19 cellular contexts compared by ENCODE assay signal in the genomic region with DNA sequence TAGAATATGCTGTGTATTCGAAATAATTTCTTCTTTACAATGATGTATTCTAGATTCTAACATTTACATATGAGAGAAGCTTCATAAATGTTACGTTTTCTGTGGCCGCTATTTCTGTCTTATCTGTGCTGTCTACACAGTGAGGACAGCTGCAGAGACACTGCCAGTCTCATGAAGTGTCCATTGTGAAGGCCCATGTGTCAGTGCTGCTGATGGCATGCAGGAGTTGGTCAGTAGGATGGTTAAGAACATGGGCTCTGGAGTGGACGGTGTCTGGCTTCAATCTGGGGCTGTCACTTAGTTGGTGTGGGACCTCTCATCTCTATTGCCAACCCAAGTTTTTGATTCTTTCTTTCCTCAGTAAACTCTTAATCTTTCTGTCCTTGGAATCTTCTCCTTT.
"Had no signal": no experiment of that assay in that cellular context is flagged by ENCODE, and none has a peak within 500 bp of the region (broad histone marks: within the 10 kb centered on the region; RNA-seq: fewer than 3 reads in every experiment).

No MANE protein-coding gene starts in this region.

- ATAC-seq: activated CD4-positive, CD25-positive, alpha-beta regulatory T cell treated with anti-CD3 and anti-CD28 coated beads, Interleukin-2, amount 50 U/mL, for 24 hours; gastroesophageal sphincter; lower lobe of right lung; mucosa of descending colon; natural killer cell; sciatic nerve had no signal

- H3K27ac Mint-ChIP-seq: activated naive CD4-positive, alpha-beta T cell treated with anti-CD3 and anti-CD28 coated beads, Interleukin-2, amount 50 U/mL, for 24 hours; natural killer cell; progenitor cell of endocrine pancreas; T-helper 2 cell treated with Interferon-gamma antibody and Interleukin-4, amounts not matched to agents 5 μg/mL and 100 μg/mL, for 36 hours; type B pancreatic cell had no signal

- H3K27me3 Mint-ChIP-seq: activated naive CD4-positive, alpha-beta T cell treated with anti-CD3 and anti-CD28 coated beads, Interleukin-2, amount 50 U/mL, for 24 hours; progenitor cell of endocrine pancreas; type B pancreatic cell had no signal

- H3K27me3 ChIP-seq: brain microvascular endothelial cell, gastroesophageal sphincter, suprapubic skin had no signal

- H3K9me3 ChIP-seq: gastroesophageal sphincter, lower lobe of right lung, mucosa of descending colon, suprapubic skin had no signal

- H3K27ac ChIP-seq: brain microvascular endothelial cell, gastroesophageal sphincter, lower lobe of right lung, suprapubic skin had no signal

- H3K4me1 Mint-ChIP-seq: activated naive CD4-positive, alpha-beta T cell treated with anti-CD3 and anti-CD28 coated beads, Interleukin-2, amount 50 U/mL, for 24 hours; natural killer cell had no signal

- H3K36me3 Mint-ChIP-seq: activated naive CD4-positive, alpha-beta T cell treated with anti-CD3 and anti-CD28 coated beads, Interleukin-2, amount 50 U/mL, for 24 hours; natural killer cell had no signal

- H3K4me3 ChIP-seq: gastroesophageal sphincter, lower lobe of right lung, mucosa of descending colon, suprapubic skin had no signal

- DNase-seq: activated T-cell treated with anti-CD3 and anti-CD28 coated beads, Interleukin-2, amount 50 U/mL, for 1 hour; amniotic stem cell; brain microvascular endothelial cell; effector CD4-positive, alpha-beta T cell; kidney glomerular epithelial cell; lower lobe of right lung; mucosa of descending colon; natural killer cell; nucleus accumbens; stimulated activated CD4-positive, alpha-beta T cell treated with anti-CD3 and anti-CD28 coated beads, Interleukin-2, amount 100 ng/mL, for 48 hours; stimulated activated naive CD4-positive, alpha-beta T cell treated with Interleukin-2 at 50 U/mL for 16 hours had no signal

- H3K4me1 ChIP-seq: lower lobe of right lung, suprapubic skin had no signal

- H3K4me3 Mint-ChIP-seq: activated naive CD4-positive, alpha-beta T cell treated with anti-CD3 and anti-CD28 coated beads, Interleukin-2, amount 50 U/mL, for 24 hours; natural killer cell; T-helper 2 cell treated with Interferon-gamma antibody and Interleukin-4, amounts not matched to agents 5 μg/mL and 100 μg/mL, for 36 hours; type B pancreatic cell had no signal

- H3K36me3 ChIP-seq: brain microvascular endothelial cell, gastroesophageal sphincter, lower lobe of right lung, suprapubic skin had no signal
